ENCODE assay signal across 1 cellular context in the genomic region with DNA sequence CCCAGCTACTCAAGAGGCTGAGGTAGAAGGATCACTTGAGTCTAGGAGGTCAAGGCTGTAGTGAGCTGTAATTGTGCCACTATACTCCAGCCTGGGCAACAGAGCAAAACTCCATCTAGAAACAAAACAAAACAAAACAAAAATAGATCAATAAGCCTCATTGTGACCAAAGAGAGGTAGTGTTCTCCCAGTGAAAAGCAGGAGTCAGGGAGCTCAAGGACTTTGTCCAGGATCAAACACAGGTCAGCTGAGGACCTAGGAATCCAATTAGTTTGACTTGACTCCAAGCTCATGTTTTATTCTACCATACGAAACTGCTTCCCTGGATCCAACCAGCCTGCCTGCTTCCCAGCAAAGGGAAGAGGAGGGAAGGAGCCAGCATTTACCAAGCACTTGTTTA.
TF ChIP-seq lines count a peak whose summit lies in the region.

No MANE protein-coding gene starts in this region.

TF ChIP-seq in GM23338, 12 proteins besides CTCF, POLR2A, EP300 and RAD21 (continued from another document):
- TF ChIP-seq, protein P1, sequence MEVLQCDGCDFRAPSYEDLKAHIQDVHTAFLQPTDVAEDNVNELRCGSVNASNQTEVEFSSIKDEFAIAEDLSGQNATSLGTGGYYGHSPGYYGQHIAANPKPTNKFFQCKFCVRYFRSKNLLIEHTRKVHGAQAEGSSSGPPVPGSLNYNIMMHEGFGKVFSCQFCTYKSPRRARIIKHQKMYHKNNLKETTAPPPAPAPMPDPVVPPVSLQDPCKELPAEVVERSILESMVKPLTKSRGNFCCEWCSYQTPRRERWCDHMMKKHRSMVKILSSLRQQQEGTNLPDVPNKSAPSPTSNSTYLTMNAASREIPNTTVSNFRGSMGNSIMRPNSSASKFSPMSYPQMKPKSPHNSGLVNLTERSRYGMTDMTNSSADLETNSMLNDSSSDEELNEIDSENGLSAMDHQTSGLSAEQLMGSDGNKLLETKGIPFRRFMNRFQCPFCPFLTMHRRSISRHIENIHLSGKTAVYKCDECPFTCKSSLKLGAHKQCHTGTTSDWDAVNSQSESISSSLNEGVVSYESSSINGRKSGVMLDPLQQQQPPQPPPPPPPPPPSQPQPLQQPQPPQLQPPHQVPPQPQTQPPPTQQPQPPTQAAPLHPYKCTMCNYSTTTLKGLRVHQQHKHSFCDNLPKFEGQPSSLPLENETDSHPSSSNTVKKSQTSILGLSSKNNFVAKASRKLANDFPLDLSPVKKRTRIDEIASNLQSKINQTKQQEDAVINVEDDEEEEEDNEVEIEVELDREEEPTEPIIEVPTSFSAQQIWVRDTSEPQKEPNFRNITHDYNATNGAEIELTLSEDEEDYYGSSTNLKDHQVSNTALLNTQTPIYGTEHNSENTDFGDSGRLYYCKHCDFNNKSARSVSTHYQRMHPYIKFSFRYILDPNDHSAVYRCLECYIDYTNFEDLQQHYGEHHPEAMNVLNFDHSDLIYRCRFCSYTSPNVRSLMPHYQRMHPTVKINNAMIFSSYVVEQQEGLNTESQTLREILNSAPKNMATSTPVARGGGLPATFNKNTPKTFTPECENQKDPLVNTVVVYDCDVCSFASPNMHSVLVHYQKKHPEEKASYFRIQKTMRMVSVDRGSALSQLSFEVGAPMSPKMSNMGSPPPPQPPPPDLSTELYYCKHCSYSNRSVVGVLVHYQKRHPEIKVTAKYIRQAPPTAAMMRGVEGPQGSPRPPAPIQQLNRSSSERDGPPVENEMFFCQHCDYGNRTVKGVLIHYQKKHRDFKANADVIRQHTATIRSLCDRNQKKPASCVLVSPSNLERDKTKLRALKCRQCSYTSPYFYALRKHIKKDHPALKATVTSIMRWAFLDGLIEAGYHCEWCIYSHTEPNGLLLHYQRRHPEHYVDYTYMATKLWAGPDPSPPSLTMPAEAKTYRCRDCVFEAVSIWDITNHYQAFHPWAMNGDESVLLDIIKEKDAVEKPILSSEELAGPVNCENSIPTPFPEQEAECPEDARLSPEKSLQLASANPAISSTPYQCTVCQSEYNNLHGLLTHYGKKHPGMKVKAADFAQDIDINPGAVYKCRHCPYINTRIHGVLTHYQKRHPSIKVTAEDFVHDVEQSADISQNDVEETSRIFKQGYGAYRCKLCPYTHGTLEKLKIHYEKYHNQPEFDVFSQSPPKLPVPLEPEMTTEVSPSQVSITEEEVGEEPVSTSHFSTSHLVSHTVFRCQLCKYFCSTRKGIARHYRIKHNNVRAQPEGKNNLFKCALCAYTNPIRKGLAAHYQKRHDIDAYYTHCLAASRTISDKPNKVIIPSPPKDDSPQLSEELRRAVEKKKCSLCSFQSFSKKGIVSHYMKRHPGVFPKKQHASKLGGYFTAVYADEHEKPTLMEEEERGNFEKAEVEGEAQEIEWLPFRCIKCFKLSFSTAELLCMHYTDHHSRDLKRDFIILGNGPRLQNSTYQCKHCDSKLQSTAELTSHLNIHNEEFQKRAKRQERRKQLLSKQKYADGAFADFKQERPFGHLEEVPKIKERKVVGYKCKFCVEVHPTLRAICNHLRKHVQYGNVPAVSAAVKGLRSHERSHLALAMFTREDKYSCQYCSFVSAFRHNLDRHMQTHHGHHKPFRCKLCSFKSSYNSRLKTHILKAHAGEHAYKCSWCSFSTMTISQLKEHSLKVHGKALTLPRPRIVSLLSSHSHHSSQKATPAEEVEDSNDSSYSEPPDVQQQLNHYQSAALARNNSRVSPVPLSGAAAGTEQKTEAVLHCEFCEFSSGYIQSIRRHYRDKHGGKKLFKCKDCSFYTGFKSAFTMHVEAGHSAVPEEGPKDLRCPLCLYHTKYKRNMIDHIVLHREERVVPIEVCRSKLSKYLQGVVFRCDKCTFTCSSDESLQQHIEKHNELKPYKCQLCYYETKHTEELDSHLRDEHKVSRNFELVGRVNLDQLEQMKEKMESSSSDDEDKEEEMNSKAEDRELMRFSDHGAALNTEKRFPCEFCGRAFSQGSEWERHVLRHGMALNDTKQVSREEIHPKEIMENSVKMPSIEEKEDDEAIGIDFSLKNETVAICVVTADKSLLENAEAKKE (CRISPR knock-in tag; IDR thresholded peaks at IDR 0.05): no peak
- TF ChIP-seq ZNF331 (CRISPR knock-in tag; IDR thresholded peaks at IDR 0.05; ENCODE audit: low read depth) (no peak), STAT1 (IDR thresholded peaks at IDR 0.05; ENCODE audit: unreplicated experiment) (no peak), NANOG (IDR thresholded peaks at IDR 0.05; ENCODE audit: borderline replicate concordance) (no peak), EZH2phosphoT487 (IDR thresholded peaks at IDR 0.05; ENCODE audit: unreplicated experiment) (no peak)
